In genomic region chr2:111626037-111626861, GRCh38 we compare ENCODE assay signal across 1 cellular context.
TF ChIP-seq lines count a peak whose summit lies in the region.

No MANE protein-coding gene starts in this region.

TF ChIP-seq in GM23338, 12 proteins besides CTCF, POLR2A, EP300 and RAD21 (continued from another document):
- no peak for TF ChIP-seq ETS1 (IDR thresholded peaks at IDR 0.05)
- no peak for TF ChIP-seq CREB1 (CRISPR knock-in tag; IDR thresholded peaks at IDR 0.05; ENCODE audit: low read depth)
- no peak for TF ChIP-seq EZH2phosphoT487 (IDR thresholded peaks at IDR 0.05; ENCODE audit: unreplicated experiment)
- no peak for TF ChIP-seq NANOG (IDR thresholded peaks at IDR 0.05; ENCODE audit: borderline replicate concordance)
